Comparison of ENCODE assay signal across 28 cellular contexts in genomic region chrX:18288716-18289115, GRCh38.
DNase-seq lines count a peak whose midpoint lies in the region; ATAC-seq and TF ChIP-seq lines count a peak whose summit lies in the region.
"Had no signal": no experiment of that assay in that cellular context is flagged by ENCODE, and none has a peak within 500 bp of the region (broad histone marks: within the 10 kb centered on the region; RNA-seq: fewer than 3 reads in every experiment).

No MANE protein-coding gene starts in this region.

- ATAC-seq in GM18861 (IDR thresholded peaks at IDR 0.05; ENCODE audit: unreplicated experiment) (no peak), GM21619 (IDR thresholded peaks at IDR 0.05; ENCODE audit: unreplicated experiment) (no peak), GM21786 (IDR thresholded peaks at IDR 0.05; ENCODE audit: unreplicated experiment) (no peak)
- ATAC-seq: lower lobe of right lung; naive thymus-derived CD8-positive, alpha-beta T cell had no signal

- no peaks in the 10 kb centered on the region for H4K20me1 ChIP-seq in neural progenitor cell (ENCODE audit: low read depth)

- peaks cover 15% of the 10 kb centered on the region for H3K4me1 Mint-ChIP-seq in glutamatergic neuron (ENCODE audit: low read depth, unreplicated experiment)
- peaks cover 15% of the 10 kb centered on the region for H3K4me1 Mint-ChIP-seq in neural progenitor cell
- H3K4me1 Mint-ChIP-seq: activated B cell treated with CpG ODN at 0.5 μM for 24 hours; activated CD4-positive, alpha-beta T cell treated with anti-CD3 and anti-CD28 coated beads, Interleukin-2, amount 10 ng/mL, durations not matched to agents 7 days and 5 days; activated naive CD8-positive, alpha-beta T cell treated with anti-CD3 and anti-CD28 coated beads for 36 hours had no signal

- DNase-seq in NCI-H1417 (lab: John Stamatoyannopoulos, UW) (peak; percentile 3 to 60 (median 18)), NCI-H1417 treated with DMSO at 0.1 percent for 48 hours (lab: John Stamatoyannopoulos, UW) (no peak), NCI-H2227 (lab: John Stamatoyannopoulos, UW; ENCODE audit: unreplicated experiment) (peak; percentile 4), glutamatergic neuron (no peak), neural progenitor cell (ENCODE audit: low spot score) (peak; percentile 38)
- DNase-seq: 8988T; activated B cell treated with CpG ODN at 0.5 μM for 24 hours; activated CD4-positive, alpha-beta T cell treated with anti-CD3 and anti-CD28 coated beads, Interleukin-2, amount 10 ng/mL, durations not matched to agents 7 days and 5 days; activated effector memory CD4-positive, alpha-beta T cell treated with anti-CD3 and anti-CD28 coated beads, Interleukin-2, amount 50 U/mL, for 16 hours; activated naive CD8-positive, alpha-beta T cell treated with anti-CD3 and anti-CD28 coated beads for 36 hours; activated T-cell treated with anti-CD3 and anti-CD28 coated beads, Interleukin-2, amount 50 U/mL, for 24 hours; anterior cingulate cortex; C1 segment of cervical spinal cord; DMS53; effector memory CD4-positive, alpha-beta T cell; HFFc6; lower lobe of right lung; naive thymus-derived CD8-positive, alpha-beta T cell; NCI-H1048; NCI-H187 treated with DMSO at 0.1 percent for 48 hours; NCI-H226; ovary; stimulated activated CD4-positive, alpha-beta T cell treated with anti-CD3 and anti-CD28 coated beads, Interleukin-15, amount 100 ng/mL, for 24 hours; stimulated activated CD4-positive, alpha-beta T cell treated with anti-CD3 and anti-CD28 coated beads, Interleukin-4, amount 100 ng/mL, for 4 hours; transverse colon had no signal

- no peak overlapping the region for H2AFZ ChIP-seq in neural progenitor cell (replicated peaks)

- TF ChIP-seq CTCF in glutamatergic neuron (IDR thresholded peaks at IDR 0.05; ENCODE audit: partially characterized antibody, unreplicated experiment) (no peak), neural progenitor cell (IDR thresholded peaks at IDR 0.05) (no peak)

- peak overlapping the region; percentile 57 for H3K4me3 Mint-ChIP-seq in glutamatergic neuron (ENCODE audit: unreplicated experiment)
- no peak overlapping the region for H3K4me3 Mint-ChIP-seq in neural progenitor cell
- H3K4me3 Mint-ChIP-seq: activated B cell treated with CpG ODN at 0.5 μM for 24 hours; activated CD4-positive, alpha-beta T cell treated with anti-CD3 and anti-CD28 coated beads, Interleukin-2, amount 10 ng/mL, durations not matched to agents 7 days and 5 days; activated naive CD8-positive, alpha-beta T cell treated with anti-CD3 and anti-CD28 coated beads for 36 hours; activated T-cell treated with anti-CD3 and anti-CD28 coated beads, Interleukin-2, amount 50 U/mL, for 24 hours; HFFc6; naive thymus-derived CD8-positive, alpha-beta T cell had no signal

- H3K4me3 ChIP-seq in neural progenitor cell, result peak overlapping the region; percentile 19
- H3K4me3 ChIP-seq: lower lobe of right lung, ovary, transverse colon had no signal

- peaks cover 11% of the 10 kb centered on the region for H3K79me2 ChIP-seq in neural progenitor cell (ENCODE audit: low read depth)

- H3K9ac ChIP-seq in neural progenitor cell, result no peak overlapping the region

- no peak overlapping the region for H3K27ac ChIP-seq in neural progenitor cell
- H3K27ac ChIP-seq: lower lobe of right lung, ovary, transverse colon had no signal

- no peak overlapping the region for H3K27ac Mint-ChIP-seq in glutamatergic neuron (ENCODE audit: unreplicated experiment)
- no peak overlapping the region for H3K27ac Mint-ChIP-seq in neural progenitor cell
- H3K27ac Mint-ChIP-seq: activated B cell treated with CpG ODN at 0.5 μM for 24 hours; activated CD4-positive, alpha-beta T cell treated with anti-CD3 and anti-CD28 coated beads, Interleukin-2, amount 10 ng/mL, durations not matched to agents 7 days and 5 days; activated naive CD8-positive, alpha-beta T cell treated with anti-CD3 and anti-CD28 coated beads for 36 hours; activated T-cell treated with anti-CD3 and anti-CD28 coated beads, Interleukin-2, amount 50 U/mL, for 24 hours; HFFc6; naive thymus-derived CD8-positive, alpha-beta T cell had no signal

- no peaks in the 10 kb centered on the region for H3K27me3 ChIP-seq in neural progenitor cell
- H3K27me3 ChIP-seq: ovary, transverse colon had no signal

- peaks cover 4% of the 10 kb centered on the region for H3K9me3 ChIP-seq in neural progenitor cell (ENCODE audit: low read depth)
- H3K9me3 ChIP-seq: lower lobe of right lung, ovary, transverse colon had no signal

- H3K27me3 Mint-ChIP-seq in glutamatergic neuron (ENCODE audit: unreplicated experiment) (no peaks in the 10 kb centered on the region), neural progenitor cell (ENCODE audit: insufficient read depth, low read depth) (no peaks in the 10 kb centered on the region)
- H3K27me3 Mint-ChIP-seq: activated B cell treated with CpG ODN at 0.5 μM for 24 hours; activated CD4-positive, alpha-beta T cell treated with anti-CD3 and anti-CD28 coated beads, Interleukin-2, amount 10 ng/mL, durations not matched to agents 7 days and 5 days; activated naive CD8-positive, alpha-beta T cell treated with anti-CD3 and anti-CD28 coated beads for 36 hours; naive thymus-derived CD8-positive, alpha-beta T cell had no signal

- no peaks in the 10 kb centered on the region for H3K36me3 ChIP-seq in neural progenitor cell
- H3K36me3 ChIP-seq: lower lobe of right lung, ovary, transverse colon had no signal

- H3K9me3 Mint-ChIP-seq in glutamatergic neuron (ENCODE audit: unreplicated experiment) (no peaks in the 10 kb centered on the region), neural progenitor cell (peaks cover 11% of the 10 kb centered on the region)
- H3K9me3 Mint-ChIP-seq: activated B cell treated with CpG ODN at 0.5 μM for 24 hours; activated CD4-positive, alpha-beta T cell treated with anti-CD3 and anti-CD28 coated beads, Interleukin-2, amount 10 ng/mL, durations not matched to agents 7 days and 5 days; activated naive CD8-positive, alpha-beta T cell treated with anti-CD3 and anti-CD28 coated beads for 36 hours; activated T-cell treated with anti-CD3 and anti-CD28 coated beads, Interleukin-2, amount 50 U/mL, for 24 hours; HFFc6 had no signal

- H3K4me2 ChIP-seq in neural progenitor cell, result peak overlapping the region; percentile 51

- H3K36me3 Mint-ChIP-seq in glutamatergic neuron (ENCODE audit: unreplicated experiment) (no peaks in the 10 kb centered on the region), neural progenitor cell (peaks cover 4% of the 10 kb centered on the region)
- H3K36me3 Mint-ChIP-seq: activated naive CD8-positive, alpha-beta T cell treated with anti-CD3 and anti-CD28 coated beads for 36 hours; naive thymus-derived CD8-positive, alpha-beta T cell had no signal

- peaks cover 32% of the 10 kb centered on the region for H3K4me1 ChIP-seq in neural progenitor cell
- H3K4me1 ChIP-seq: lower lobe of right lung, transverse colon had no signal

- peaks cover 8% of the 10 kb centered on the region for H3F3A ChIP-seq in neural progenitor cell (ENCODE audit: low read depth)

Comparison
In these comparisons a context has a peak if more than half of its experiments do, and no peak if none do; other contexts are left out.
1. DNase-seq: peak in NCI-H1417 (3 of 3), NCI-H2227 (single experiment) and neural progenitor cell (single experiment); none in NCI-H1417 treated with DMSO at 0.1 percent for 48 hours (single experiment) and glutamatergic neuron (single experiment).